Comparison of ENCODE assay signal across 22 cellular contexts in genomic region chr1:41659159-41659495, GRCh38.
DNase-seq lines count a peak whose midpoint lies in the region; ATAC-seq and FAIRE-seq lines count a peak whose summit lies in the region.
"Had no signal": no experiment of that assay in that cellular context is flagged by ENCODE, and none has a peak within 500 bp of the region (broad histone marks: within the 10 kb centered on the region; RNA-seq: fewer than 3 reads in every experiment).

No MANE protein-coding gene starts in this region.

- H3K27me3 ChIP-seq in Karpas-422 (ENCODE audit: low read length) = no peaks in the 10 kb centered on the region
- H3K27me3 ChIP-seq: colonic mucosa, vagina had no signal

- no peaks in the 10 kb centered on the region for H3K9me3 Mint-ChIP-seq in activated T-cell treated with anti-CD3 and anti-CD28 coated beads, Interleukin-2, amount 50 U/mL, for 72 hours
- H3K9me3 Mint-ChIP-seq in activated T-helper 17 cell treated with anti-CD3 and anti-CD28 coated beads, Interleukin-2, amount 50 U/mL, for 72 hours = no peaks in the 10 kb centered on the region
- no peaks in the 10 kb centered on the region for H3K9me3 Mint-ChIP-seq in stimulated activated memory B cell treated with anti-CD40 and anti-IgM and Interleukin-4, amounts not matched to agents 10 μg/mL and 1 μg/mL and 100 μg/mL, for 72 hours
- H3K9me3 Mint-ChIP-seq: CD8-positive, alpha-beta T cell; effector memory CD8-positive, alpha-beta T cell; naive B cell had no signal

- H3K36me3 Mint-ChIP-seq in activated T-cell treated with anti-CD3 and anti-CD28 coated beads, Interleukin-2, amount 50 U/mL, for 72 hours (ENCODE audit: insufficient read depth in 2 of 2) = peaks cover 3 to 10% of the 10 kb centered on the region in 2 donors
- H3K36me3 Mint-ChIP-seq in activated T-helper 17 cell treated with anti-CD3 and anti-CD28 coated beads, Interleukin-2, amount 50 U/mL, for 72 hours (ENCODE audit: low read depth) = peaks cover 71% of the 10 kb centered on the region
- H3K36me3 Mint-ChIP-seq in stimulated activated memory B cell treated with anti-CD40 and anti-IgM and Interleukin-4, amounts not matched to agents 10 μg/mL and 1 μg/mL and 100 μg/mL, for 72 hours = peaks cover 37% of the 10 kb centered on the region
- H3K36me3 Mint-ChIP-seq: CD8-positive, alpha-beta T cell; naive B cell had no signal

- peaks cover 88% of the 10 kb centered on the region for H3K4me1 Mint-ChIP-seq in activated T-cell treated with anti-CD3 and anti-CD28 coated beads, Interleukin-2, amount 50 U/mL, for 72 hours (ENCODE audit: low read depth)
- H3K4me1 Mint-ChIP-seq in activated T-helper 17 cell treated with anti-CD3 and anti-CD28 coated beads, Interleukin-2, amount 50 U/mL, for 72 hours = peaks cover 57% of the 10 kb centered on the region
- peaks cover 84% of the 10 kb centered on the region for H3K4me1 Mint-ChIP-seq in stimulated activated memory B cell treated with anti-CD40 and anti-IgM and Interleukin-4, amounts not matched to agents 10 μg/mL and 1 μg/mL and 100 μg/mL, for 72 hours

- H3K9ac ChIP-seq in Karpas-422 (ENCODE audit: low read length) = no peak overlapping the region

- H2AFZ ChIP-seq in Karpas-422 (ENCODE audit: low read length) = no peak overlapping the region

- H3K9me3 ChIP-seq in Karpas-422 (ENCODE audit: low read length) = no peaks in the 10 kb centered on the region
- H3K9me3 ChIP-seq: colonic mucosa, vagina had no signal

- no peaks in the 10 kb centered on the region for H4K20me1 ChIP-seq in Karpas-422 (ENCODE audit: insufficient read depth, low read depth, low read length)

- no peaks in the 10 kb centered on the region for H3K9me2 ChIP-seq in Karpas-422 (replicated peaks; ENCODE audit: insufficient read depth, low read length)

- no peak overlapping the region for H3K4me3 ChIP-seq in Karpas-422 (ENCODE audit: low read length)
- H3K4me3 ChIP-seq: colonic mucosa, vagina had no signal

- no peaks in the 10 kb centered on the region for H3K79me2 ChIP-seq in Karpas-422 (ENCODE audit: low read length)

- no peaks in the 10 kb centered on the region for H3K36me3 ChIP-seq in Karpas-422 (ENCODE audit: insufficient read depth, low read length)
- H3K36me3 ChIP-seq: colonic mucosa, vagina had no signal

- peak overlapping the region; percentile 53 for H3K27ac Mint-ChIP-seq in activated T-cell treated with anti-CD3 and anti-CD28 coated beads, Interleukin-2, amount 50 U/mL, for 72 hours
- peak overlapping the region; percentile 15 for H3K27ac Mint-ChIP-seq in activated T-helper 17 cell treated with anti-CD3 and anti-CD28 coated beads, Interleukin-2, amount 50 U/mL, for 72 hours
- H3K27ac Mint-ChIP-seq in stimulated activated memory B cell treated with anti-CD40 and anti-IgM and Interleukin-4, amounts not matched to agents 10 μg/mL and 1 μg/mL and 100 μg/mL, for 72 hours = peak overlapping the region; percentile 36
- H3K27ac Mint-ChIP-seq: CD8-positive, alpha-beta T cell; effector memory CD8-positive, alpha-beta T cell had no signal

- H3K4me2 ChIP-seq in Karpas-422 (ENCODE audit: low read depth, low read length, poor library complexity, severe bottlenecking) = no peak overlapping the region

- peak overlapping the region; percentile 56 to 97 for H3K4me3 Mint-ChIP-seq in activated T-cell treated with anti-CD3 and anti-CD28 coated beads, Interleukin-2, amount 50 U/mL, for 72 hours
- peak overlapping the region; percentile 76 for H3K4me3 Mint-ChIP-seq in activated T-helper 17 cell treated with anti-CD3 and anti-CD28 coated beads, Interleukin-2, amount 50 U/mL, for 72 hours
- peak overlapping the region; percentile 43 for H3K4me3 Mint-ChIP-seq in stimulated activated memory B cell treated with anti-CD40 and anti-IgM and Interleukin-4, amounts not matched to agents 10 μg/mL and 1 μg/mL and 100 μg/mL, for 72 hours
- H3K4me3 Mint-ChIP-seq: CD8-positive, alpha-beta T cell had no signal

- no peak for ATAC-seq in activated T-cell treated with anti-CD3 and anti-CD28 coated beads, Interleukin-2, amount 50 U/mL, for 72 hours (replicated peaks in 1 of 2)
- ATAC-seq in activated T-helper 17 cell treated with anti-CD3 and anti-CD28 coated beads, Interleukin-2, amount 50 U/mL, for 72 hours (replicated peaks) = no peak
- ATAC-seq in stimulated activated memory B cell treated with anti-CD40 and anti-IgM and Interleukin-4, amounts not matched to agents 10 μg/mL and 1 μg/mL and 100 μg/mL, for 72 hours = no peak
- no peak for ATAC-seq in HG03175 (IDR thresholded peaks at IDR 0.05; ENCODE audit: unreplicated experiment)
- ATAC-seq: CD8-positive, alpha-beta T cell; effector memory CD8-positive, alpha-beta T cell; foreskin keratinocyte; HCT116 had no signal

- peak; percentile 11 for FAIRE-seq in GM19239 (lab: Jason Lieb, UNC)
- FAIRE-seq: small intestine had no signal

- peaks cover 24% of the 10 kb centered on the region for H3K4me1 ChIP-seq in Karpas-422 (ENCODE audit: low read length)
- H3K4me1 ChIP-seq: foreskin keratinocyte had no signal

- no peak overlapping the region for H3K27ac ChIP-seq in Karpas-422 (ENCODE audit: low read length)
- H3K27ac ChIP-seq: colonic mucosa, foreskin keratinocyte, HL-60, vagina, VCaP had no signal

- DNase-seq in activated T-cell treated with anti-CD3 and anti-CD28 coated beads, Interleukin-2, amount 50 U/mL, for 72 hours = no peak
- DNase-seq in activated T-cell treated with anti-CD3 and anti-CD28 coated beads, Interleukin-2, amount 50 U/mL, for 48 hours = no peak
- no peak for DNase-seq in GM19239 (ENCODE audit: insufficient read length, low spot score)
- DNase-seq in Karpas-422 = no peak
- DNase-seq: amniotic stem cell; CD8-positive, alpha-beta T cell; colonic mucosa; effector memory CD8-positive, alpha-beta T cell; foreskin keratinocyte; naive B cell; NCI-H1092; NCI-H1930; NCI-H69; small intestine; stimulated activated naive CD4-positive, alpha-beta T cell had no signal

- no peaks in the 10 kb centered on the region for H3K27me3 Mint-ChIP-seq in activated T-cell treated with anti-CD3 and anti-CD28 coated beads, Interleukin-2, amount 50 U/mL, for 72 hours (ENCODE audit: low read depth)
- no peaks in the 10 kb centered on the region for H3K27me3 Mint-ChIP-seq in activated T-helper 17 cell treated with anti-CD3 and anti-CD28 coated beads, Interleukin-2, amount 50 U/mL, for 72 hours
- H3K27me3 Mint-ChIP-seq in stimulated activated memory B cell treated with anti-CD40 and anti-IgM and Interleukin-4, amounts not matched to agents 10 μg/mL and 1 μg/mL and 100 μg/mL, for 72 hours = no peaks in the 10 kb centered on the region
- H3K27me3 Mint-ChIP-seq: effector memory CD8-positive, alpha-beta T cell; naive B cell had no signal
